1 cellular context compared by ENCODE assay signal in the genomic region with DNA sequence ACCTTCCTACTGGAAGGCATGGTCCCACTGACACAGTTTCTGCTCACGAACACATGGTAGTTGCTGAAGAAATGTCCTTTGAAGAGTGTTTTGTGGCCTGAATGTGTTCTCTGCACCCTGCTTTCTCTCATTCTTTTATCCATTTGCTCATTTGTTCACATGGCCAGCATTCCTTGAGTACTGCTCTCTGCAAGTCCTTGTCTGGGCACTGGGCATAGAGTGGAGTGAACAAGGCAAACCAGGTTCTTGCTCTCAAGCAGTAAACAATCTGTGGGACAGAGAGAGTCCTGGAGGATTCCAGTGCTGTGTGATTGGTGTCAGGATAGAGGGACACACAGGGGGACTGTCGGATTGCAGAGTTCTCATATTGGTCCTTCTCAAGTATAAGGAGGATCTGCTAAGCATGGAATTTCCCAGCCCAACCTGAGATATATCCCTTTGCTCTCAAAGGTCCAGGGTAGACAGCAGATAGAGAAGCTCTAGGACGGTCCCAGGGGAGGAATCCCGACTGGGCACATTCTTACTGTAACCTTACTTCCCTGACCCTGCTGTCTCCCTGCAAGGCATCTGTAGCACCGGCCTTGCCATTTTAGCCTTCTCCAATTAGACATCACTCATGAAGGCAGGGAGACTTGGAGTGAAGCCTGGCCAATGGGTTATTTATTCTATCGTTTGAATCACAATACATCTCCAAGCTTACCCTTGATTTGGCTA.
TF ChIP-seq lines count a peak whose summit lies in the region.

No MANE protein-coding gene starts in this region.

TF ChIP-seq in GM23338, 12 proteins besides CTCF, POLR2A, EP300 and RAD21 (continued from another document):
- no peak for TF ChIP-seq REST (IDR thresholded peaks at IDR 0.05; ENCODE audit: unreplicated experiment)
- no peak for TF ChIP-seq ZNF331 (CRISPR knock-in tag; IDR thresholded peaks at IDR 0.05; ENCODE audit: low read depth)
- no peak for TF ChIP-seq STAT1 (IDR thresholded peaks at IDR 0.05; ENCODE audit: unreplicated experiment)
- TF ChIP-seq EZH2 (IDR thresholded peaks at IDR 0.05; ENCODE audit: low read depth, unreplicated experiment): no peak
- no peak for TF ChIP-seq NANOG (IDR thresholded peaks at IDR 0.05; ENCODE audit: borderline replicate concordance)
- no peak for TF ChIP-seq ZNF462 (CRISPR knock-in tag; IDR thresholded peaks at IDR 0.05)
- TF ChIP-seq CREB1 (CRISPR knock-in tag; IDR thresholded peaks at IDR 0.05; ENCODE audit: low read depth): no peak
TF ChIP-seq in GM23338: peak in this region for 0.
